8 cellular contexts compared by ENCODE assay signal in the genomic region with DNA sequence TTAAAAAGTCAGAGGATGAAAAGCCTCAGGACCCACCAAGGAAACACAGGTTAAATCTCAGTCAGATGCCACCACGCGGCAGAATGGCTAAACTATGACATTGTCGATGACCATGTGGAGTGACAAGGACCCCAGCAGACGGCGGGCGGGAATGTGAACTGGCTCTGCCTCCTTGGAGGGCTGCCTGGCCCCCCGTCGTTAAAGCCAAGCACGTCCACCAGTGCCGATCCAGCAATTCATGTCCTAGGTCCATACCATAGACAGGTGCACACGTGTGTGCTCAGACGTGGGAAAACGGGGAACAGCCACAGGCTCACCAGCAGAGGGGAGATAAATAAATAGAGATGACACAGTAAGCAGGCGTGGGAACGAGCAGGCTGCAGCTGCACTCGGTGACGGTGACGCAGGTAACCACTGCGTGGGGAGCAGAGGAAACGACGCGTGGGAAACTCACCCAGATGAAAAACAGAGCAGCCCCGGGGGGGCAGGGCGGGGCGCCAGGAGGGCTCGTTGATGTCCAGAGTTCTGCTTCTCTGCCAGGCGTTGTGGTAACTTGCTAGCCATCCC. TPM values are rescaled to one million over a fixed set of nuclear protein-coding genes. Genes with fewer than 3 reads are reported as not detected.
DNase-seq lines count a peak whose midpoint lies in the region; ATAC-seq and TF ChIP-seq lines count a peak whose summit lies in the region.

No MANE protein-coding gene starts in this region.

- TF ChIP-seq EP300 in sigmoid colon (IDR thresholded peaks at IDR 0.05) = no peak

- peak; percentile 95 to 96 for ATAC-seq in activated naive CD4-positive, alpha-beta T cell treated with anti-CD3 and anti-CD28 coated beads, Interleukin-2, amount 50 U/mL, for 72 hours
- no peak for ATAC-seq in HG02588 (IDR thresholded peaks at IDR 0.05; ENCODE audit: unreplicated experiment)

- intact Hi-C loops in sigmoid colon (cut with DNase I) = no loop called here
- intact Hi-C loops in cardiac septum (cut with DNase I) = no loop called here

- H3K36me3 ChIP-seq in sigmoid colon = no peaks in the 10 kb centered on the region

- no peak for TF ChIP-seq POLR2A in sigmoid colon (IDR thresholded peaks at IDR 0.05)

- H3K9me3 Mint-ChIP-seq in activated naive CD4-positive, alpha-beta T cell treated with anti-CD3 and anti-CD28 coated beads, Interleukin-2, amount 50 U/mL, for 72 hours = peaks cover 0 to 6% of the 10 kb centered on the region in 2 donors

- peaks cover 0 to 7% of the 10 kb centered on the region in 2 donors for H3K36me3 Mint-ChIP-seq in activated naive CD4-positive, alpha-beta T cell treated with anti-CD3 and anti-CD28 coated beads, Interleukin-2, amount 50 U/mL, for 72 hours

- H3K27me3 ChIP-seq in sigmoid colon = peaks cover 2 to 61% (median 27%) of the 10 kb centered on the region in 3 donors

- H3K4me3 ChIP-seq in sigmoid colon = no peak overlapping the region

- DNase-seq in GM19238 (ENCODE audit: insufficient read length, low spot score) (peak; percentile 23), SW480 (ENCODE audit: low spot score) (peak; percentile 79), sigmoid colon (peak; percentile 58), pons (ENCODE audit: low spot score) (no peak), cardiac septum (ENCODE audit: low spot score) (no peak), EL (no peak)
- peak; percentile 73 to 76 for DNase-seq in activated naive CD4-positive, alpha-beta T cell treated with anti-CD3 and anti-CD28 coated beads, Interleukin-2, amount 50 U/mL, for 72 hours (ENCODE audit: low spot score in 2 of 2)

- H3K4me1 ChIP-seq in sigmoid colon = peaks cover 0 to 11% (median 9%) of the 10 kb centered on the region in 4 donors

- TF ChIP-seq CTCF in sigmoid colon (IDR thresholded peaks at IDR 0.05) = no peak

- WGBS in sigmoid colon, 2 donors = 39 to 46% methylated on average over 27 of the region's 27 CpGs

- H3K27ac Mint-ChIP-seq in activated naive CD4-positive, alpha-beta T cell treated with anti-CD3 and anti-CD28 coated beads, Interleukin-2, amount 50 U/mL, for 72 hours = peak overlapping the region; percentile 17 to 47

- no peak overlapping the region for H3K27ac ChIP-seq in sigmoid colon

- H3K9me3 ChIP-seq in sigmoid colon = no peaks in the 10 kb centered on the region

RNA-seq across cellular contexts. Expression of a gene that starts 28.3 kb away (rescaled TPM):
- total RNA-seq in activated naive CD4-positive, alpha-beta T cell treated with anti-CD3 and anti-CD28 coated beads, Interleukin-2, amount 50 U/mL, for 72 hours = 10 to 100 TPM; 19.7 to 26.3 TPM
- 10 to 100 TPM in 1 of 4 donors, 1 to 10 TPM in 3; 5.5 to 21.3 (median 8.4) TPM for total RNA-seq in sigmoid colon
- polyA plus RNA-seq in sigmoid colon = 1 to 10 TPM; 1.2 to 9.6 (median 2.4) TPM
- total RNA-seq in cardiac septum = 4.9 TPM

Comparison
In these comparisons a context has a peak if more than half of its experiments do, and no peak if none do; other contexts are left out.
1. DNase-seq: peak in GM19238 (single experiment), SW480 (single experiment), activated naive CD4-positive, alpha-beta T cell treated with anti-CD3 and anti-CD28 coated beads, Interleukin-2, amount 50 U/mL, for 72 hours (2 of 2) and sigmoid colon (single experiment); none in pons (single experiment), cardiac septum (single experiment) and EL (single experiment).